Comparison of ENCODE assay signal across 2 cellular contexts in the genomic region with DNA sequence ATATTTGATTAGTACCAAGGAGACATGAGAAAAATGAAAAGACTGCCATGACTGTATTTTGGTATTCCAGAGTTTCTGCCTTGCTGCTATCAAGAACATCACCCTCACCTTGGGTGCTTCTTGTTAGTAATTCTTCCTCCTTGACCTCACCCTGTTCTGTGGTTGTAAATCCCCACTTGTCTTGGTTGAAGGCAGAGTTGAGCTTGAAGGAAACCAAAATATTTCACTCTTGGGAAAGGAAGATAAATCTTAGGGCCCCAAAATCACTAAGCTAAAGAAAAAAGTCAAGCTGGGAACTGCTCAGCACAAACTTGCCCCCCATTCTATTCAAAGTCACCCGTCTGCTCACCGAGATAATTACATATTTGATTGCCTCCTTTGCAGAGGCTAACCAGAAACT.
TF ChIP-seq lines count a peak whose summit lies in the region.

No MANE protein-coding gene starts in this region.

TF ChIP-seq in HepG2, 621 proteins besides CTCF, POLR2A, EP300 and RAD21:
- TF ChIP-seq, protein P1, sequence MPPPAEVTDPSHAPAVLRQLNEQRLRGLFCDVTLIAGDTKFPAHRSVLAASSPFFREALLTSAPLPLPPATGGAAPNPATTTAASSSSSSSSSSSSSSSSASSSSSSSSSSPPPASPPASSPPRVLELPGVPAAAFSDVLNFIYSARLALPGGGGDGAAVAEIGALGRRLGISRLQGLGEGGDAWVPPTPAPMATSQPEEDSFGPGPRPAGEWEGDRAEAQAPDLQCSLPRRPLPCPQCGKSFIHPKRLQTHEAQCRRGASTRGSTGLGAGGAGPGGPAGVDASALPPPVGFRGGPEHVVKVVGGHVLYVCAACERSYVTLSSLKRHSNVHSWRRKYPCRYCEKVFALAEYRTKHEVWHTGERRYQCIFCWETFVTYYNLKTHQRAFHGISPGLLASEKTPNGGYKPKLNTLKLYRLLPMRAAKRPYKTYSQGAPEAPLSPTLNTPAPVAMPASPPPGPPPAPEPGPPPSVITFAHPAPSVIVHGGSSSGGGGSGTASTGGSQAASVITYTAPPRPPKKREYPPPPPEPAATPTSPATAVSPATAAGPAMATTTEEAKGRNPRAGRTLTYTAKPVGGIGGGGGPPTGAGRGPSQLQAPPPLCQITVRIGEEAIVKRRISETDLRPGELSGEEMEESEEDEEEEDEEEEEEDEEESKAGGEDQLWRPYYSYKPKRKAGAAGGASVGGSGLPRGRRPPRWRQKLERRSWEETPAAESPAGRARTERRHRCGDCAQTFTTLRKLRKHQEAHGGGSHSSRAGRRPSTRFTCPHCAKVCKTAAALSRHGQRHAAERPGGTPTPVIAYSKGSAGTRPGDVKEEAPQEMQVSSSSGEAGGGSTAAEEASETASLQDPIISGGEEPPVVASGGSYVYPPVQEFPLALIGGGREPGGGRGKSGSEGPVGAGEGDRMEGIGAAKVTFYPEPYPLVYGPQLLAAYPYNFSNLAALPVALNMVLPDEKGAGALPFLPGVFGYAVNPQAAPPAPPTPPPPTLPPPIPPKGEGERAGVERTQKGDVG (CRISPR knock-in tag; IDR thresholded peaks at IDR 0.05; ENCODE audit: borderline replicate concordance) = no peak
- no peak for TF ChIP-seq ZFP36L1 (CRISPR knock-in tag; IDR thresholded peaks at IDR 0.05)
- no peak for TF ChIP-seq MED13 (CRISPR knock-in tag; IDR thresholded peaks at IDR 0.05)
- no peak for TF ChIP-seq ZNF547 (CRISPR knock-in tag; IDR thresholded peaks at IDR 0.05)
- no peak for TF ChIP-seq AKAP8 (CRISPR knock-in tag; IDR thresholded peaks at IDR 0.05)
- TF ChIP-seq ZNF75D (CRISPR knock-in tag; IDR thresholded peaks at IDR 0.05; ENCODE audit: borderline replicate concordance) = no peak
- no peak for TF ChIP-seq HBP1 (CRISPR knock-in tag; IDR thresholded peaks at IDR 0.05; ENCODE audit: low read depth)
- no peak for TF ChIP-seq GATAD1 (CRISPR knock-in tag; IDR thresholded peaks at IDR 0.05)
- TF ChIP-seq ZNF550 (CRISPR knock-in tag; IDR thresholded peaks at IDR 0.05; ENCODE audit: borderline replicate concordance) = no peak
- TF ChIP-seq IKZF5 (CRISPR knock-in tag; IDR thresholded peaks at IDR 0.05) = no peak
- no peak for TF ChIP-seq CBX5 (CRISPR knock-in tag; IDR thresholded peaks at IDR 0.05; ENCODE audit: borderline replicate concordance)
- no peak for TF ChIP-seq ZNF30 (CRISPR knock-in tag; IDR thresholded peaks at IDR 0.05)
- TF ChIP-seq, protein P2, sequence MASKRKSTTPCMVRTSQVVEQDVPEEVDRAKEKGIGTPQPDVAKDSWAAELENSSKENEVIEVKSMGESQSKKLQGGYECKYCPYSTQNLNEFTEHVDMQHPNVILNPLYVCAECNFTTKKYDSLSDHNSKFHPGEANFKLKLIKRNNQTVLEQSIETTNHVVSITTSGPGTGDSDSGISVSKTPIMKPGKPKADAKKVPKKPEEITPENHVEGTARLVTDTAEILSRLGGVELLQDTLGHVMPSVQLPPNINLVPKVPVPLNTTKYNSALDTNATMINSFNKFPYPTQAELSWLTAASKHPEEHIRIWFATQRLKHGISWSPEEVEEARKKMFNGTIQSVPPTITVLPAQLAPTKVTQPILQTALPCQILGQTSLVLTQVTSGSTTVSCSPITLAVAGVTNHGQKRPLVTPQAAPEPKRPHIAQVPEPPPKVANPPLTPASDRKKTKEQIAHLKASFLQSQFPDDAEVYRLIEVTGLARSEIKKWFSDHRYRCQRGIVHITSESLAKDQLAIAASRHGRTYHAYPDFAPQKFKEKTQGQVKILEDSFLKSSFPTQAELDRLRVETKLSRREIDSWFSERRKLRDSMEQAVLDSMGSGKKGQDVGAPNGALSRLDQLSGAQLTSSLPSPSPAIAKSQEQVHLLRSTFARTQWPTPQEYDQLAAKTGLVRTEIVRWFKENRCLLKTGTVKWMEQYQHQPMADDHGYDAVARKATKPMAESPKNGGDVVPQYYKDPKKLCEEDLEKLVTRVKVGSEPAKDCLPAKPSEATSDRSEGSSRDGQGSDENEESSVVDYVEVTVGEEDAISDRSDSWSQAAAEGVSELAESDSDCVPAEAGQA (IDR thresholded peaks at IDR 0.05; ENCODE audit: low read depth) = no peak
- TF ChIP-seq, protein P2 (CRISPR knock-in tag; IDR thresholded peaks at IDR 0.05; ENCODE audit: borderline replicate concordance) = no peak

TF ChIP-seq in K562, 482 proteins besides CTCF, POLR2A, EP300 and RAD21:
- TF ChIP-seq EP400 (IDR thresholded peaks at IDR 0.05) (0 out of 2 replicates have a peak, but pooled peaks have one; percentile 13), ARID1B (IDR thresholded peaks at IDR 0.05) (no peak), ERF (CRISPR knock-in tag; IDR thresholded peaks at IDR 0.05) (no peak), CXXC5 (CRISPR knock-in tag; IDR thresholded peaks at IDR 0.05) (peak; percentile 27; the same call in 1 of the 2 replicates), ZNF644 (tag; IDR thresholded peaks at IDR 0.05; ENCODE audit: low read depth) (no peak), MEIS2 (IDR thresholded peaks at IDR 0.05; ENCODE audit: partially characterized antibody) (peak; percentile 9), ZNF778 (CRISPR knock-in tag; IDR thresholded peaks at IDR 0.05) (no peak), KDM1A (IDR thresholded peaks at IDR 0.05) (peak; percentile 80 to 85; a peak in 3 of 4 replicates), CBFA2T3 (IDR thresholded peaks at IDR 0.05) (0 out of 2 replicates have a peak, but pooled peaks have one; percentile 13), TSC22D4 (tag; IDR thresholded peaks at IDR 0.05) (no peak), RCOR1 (IDR thresholded peaks at IDR 0.05; ENCODE audit: borderline replicate concordance in 1 of 2, low read depth in 2 of 2, low read length in 2 of 2) (peak in 1 of 2 experiments; percentile 52; a peak in 1 of 4 replicates), TCFL5 (CRISPR knock-in tag; conservative IDR thresholded peaks at IDR 0.05) (no peak)
- TF ChIP-seq, protein P3, sequence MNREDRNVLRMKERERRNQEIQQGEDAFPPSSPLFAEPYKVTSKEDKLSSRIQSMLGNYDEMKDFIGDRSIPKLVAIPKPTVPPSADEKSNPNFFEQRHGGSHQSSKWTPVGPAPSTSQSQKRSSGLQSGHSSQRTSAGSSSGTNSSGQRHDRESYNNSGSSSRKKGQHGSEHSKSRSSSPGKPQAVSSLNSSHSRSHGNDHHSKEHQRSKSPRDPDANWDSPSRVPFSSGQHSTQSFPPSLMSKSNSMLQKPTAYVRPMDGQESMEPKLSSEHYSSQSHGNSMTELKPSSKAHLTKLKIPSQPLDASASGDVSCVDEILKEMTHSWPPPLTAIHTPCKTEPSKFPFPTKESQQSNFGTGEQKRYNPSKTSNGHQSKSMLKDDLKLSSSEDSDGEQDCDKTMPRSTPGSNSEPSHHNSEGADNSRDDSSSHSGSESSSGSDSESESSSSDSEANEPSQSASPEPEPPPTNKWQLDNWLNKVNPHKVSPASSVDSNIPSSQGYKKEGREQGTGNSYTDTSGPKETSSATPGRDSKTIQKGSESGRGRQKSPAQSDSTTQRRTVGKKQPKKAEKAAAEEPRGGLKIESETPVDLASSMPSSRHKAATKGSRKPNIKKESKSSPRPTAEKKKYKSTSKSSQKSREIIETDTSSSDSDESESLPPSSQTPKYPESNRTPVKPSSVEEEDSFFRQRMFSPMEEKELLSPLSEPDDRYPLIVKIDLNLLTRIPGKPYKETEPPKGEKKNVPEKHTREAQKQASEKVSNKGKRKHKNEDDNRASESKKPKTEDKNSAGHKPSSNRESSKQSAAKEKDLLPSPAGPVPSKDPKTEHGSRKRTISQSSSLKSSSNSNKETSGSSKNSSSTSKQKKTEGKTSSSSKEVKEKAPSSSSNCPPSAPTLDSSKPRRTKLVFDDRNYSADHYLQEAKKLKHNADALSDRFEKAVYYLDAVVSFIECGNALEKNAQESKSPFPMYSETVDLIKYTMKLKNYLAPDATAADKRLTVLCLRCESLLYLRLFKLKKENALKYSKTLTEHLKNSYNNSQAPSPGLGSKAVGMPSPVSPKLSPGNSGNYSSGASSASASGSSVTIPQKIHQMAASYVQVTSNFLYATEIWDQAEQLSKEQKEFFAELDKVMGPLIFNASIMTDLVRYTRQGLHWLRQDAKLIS (CRISPR knock-in tag; IDR thresholded peaks at IDR 0.05) = no peak
